Comparison of ENCODE assay signal across 25 cellular contexts in the genomic region with DNA sequence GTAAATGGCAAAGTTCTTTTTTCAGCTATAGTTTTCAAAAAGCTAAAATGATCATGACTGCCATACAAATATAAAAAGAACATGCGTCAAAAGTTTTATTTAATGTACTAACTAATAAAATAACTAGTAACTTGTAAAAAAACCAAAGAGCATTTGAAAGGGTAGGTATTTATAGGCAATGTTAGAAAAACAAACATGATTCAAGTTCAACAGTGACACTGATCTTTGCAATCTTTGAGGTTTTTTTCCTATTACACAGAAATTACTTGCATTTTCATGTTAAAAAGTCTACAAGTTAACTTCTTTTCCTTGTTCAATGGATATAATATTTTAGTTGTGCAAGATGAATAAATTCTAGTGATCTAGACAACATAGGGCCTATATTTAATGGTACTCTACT.
DNase-seq lines count a peak whose midpoint lies in the region; ATAC-seq and TF ChIP-seq lines count a peak whose summit lies in the region.
"Had no signal": no experiment of that assay in that cellular context is flagged by ENCODE, and none has a peak within 500 bp of the region (broad histone marks: within the 10 kb centered on the region; RNA-seq: fewer than 3 reads in every experiment).

No MANE protein-coding gene starts in this region.

- DNase-seq in HT-29 (ENCODE audit: low spot score) (peak; percentile 43), fibroblast of peridontal ligament (ENCODE audit: extremely low read depth) (peak; percentile 60), neuronal stem cell (ENCODE audit: low spot score) (no peak), C1 segment of cervical spinal cord (lab: John Stamatoyannopoulos, UW) (no peak)
- DNase-seq: 8988T; AML-193; GF-D8; Karpas-422; MM.1S; NCI-H1048; NCI-H1436; NCI-H187 treated with DMSO at 0.1 percent for 48 hours; NCI-H2227 treated with DMSO at 0.1 percent for 48 hours; NCI-H510A; NCI-H774; NK-92 treated with Interleukin-12 subunit alpha and Interleukin-12 subunit beta, amount 100 ng/mL, for 24 hours; Peyer's patch; SJCRH30; T-cell had no signal

- H2AFZ ChIP-seq in neuronal stem cell (ENCODE audit: low read length), result no peak overlapping the region
- H2AFZ ChIP-seq: GM23338 had no signal

- H3K9ac ChIP-seq in neuronal stem cell (ENCODE audit: low read depth, low read length, poor library complexity), result no peak overlapping the region

- no peaks in the 10 kb centered on the region for H3K79me1 ChIP-seq in neuronal stem cell (ENCODE audit: low read depth, low read length)

- no peak overlapping the region for H3K4me2 ChIP-seq in neuronal stem cell (ENCODE audit: insufficient read depth, low read length, poor library complexity, severe bottlenecking)
- H3K4me2 ChIP-seq: GM23338 had no signal

- WGBS in neuronal stem cell (ENCODE audit: extremely low coverage in 2 of 2, insufficient read length in 2 of 2, insufficient replicate concordance in 1 of 2), 2 donors, result no CpG with 5 or more reads among the region's 1 CpG

- H2AK5ac ChIP-seq in neuronal stem cell (ENCODE audit: low read depth, low read length), result no peak overlapping the region

- H3K27me3 ChIP-seq in neuronal stem cell (ENCODE audit: control insufficient read depth in 3 of 3, insufficient read depth in 3 of 3, low read depth in 1 of 3, low read length in 3 of 3), result no peaks in the 10 kb centered on the region
- H3K27me3 ChIP-seq: Peyer's patch, SJCRH30 had no signal

- H3K4me3 ChIP-seq in neuronal stem cell (ENCODE audit: low read length in 2 of 2), result no peak overlapping the region
- H3K4me3 ChIP-seq: GM23338, HAP-1, Peyer's patch, SJCRH30 had no signal

- no peak overlapping the region for H2BK120ac ChIP-seq in neuronal stem cell (ENCODE audit: low read depth, low read length)

- H4K91ac ChIP-seq in neuronal stem cell (ENCODE audit: low read depth, low read length, poor library complexity), result no peak overlapping the region

- H4K8ac ChIP-seq in neuronal stem cell (ENCODE audit: low read depth, low read length), result no peak overlapping the region

- peaks cover 0 to 3% of the 10 kb centered on the region in 2 donors for H3K4me1 ChIP-seq in neuronal stem cell (ENCODE audit: control insufficient read depth in 2 of 2, insufficient read depth in 1 of 2, low read depth in 1 of 2, low read length in 2 of 2)
- H3K4me1 ChIP-seq: HAP-1 had no signal

- no peak overlapping the region for H3K14ac ChIP-seq in neuronal stem cell (ENCODE audit: low read length)

- no peaks in the 10 kb centered on the region for H3K36me3 ChIP-seq in neuronal stem cell (replicated peaks in 1 of 2; ENCODE audit: control insufficient read depth in 2 of 2, insufficient read depth in 2 of 2, low read length in 2 of 2)
- H3K36me3 ChIP-seq: HAP-1, Peyer's patch, SJCRH30 had no signal

- H3K27ac ChIP-seq in 22Rv1 (peak overlapping the region; percentile 43), VCaP (peak overlapping the region; percentile 57), neuronal stem cell (replicated peaks; ENCODE audit: low read length) (no peak overlapping the region)
- H3K27ac ChIP-seq: Peyer's patch, SJCRH30 had no signal

- H3K9me3 ChIP-seq in neuronal stem cell (replicated peaks in 1 of 2; ENCODE audit: control insufficient read depth in 2 of 2, insufficient read depth in 1 of 2, low read depth in 1 of 2, low read length in 2 of 2), result no peaks in the 10 kb centered on the region
- H3K9me3 ChIP-seq: HAP-1, Peyer's patch, SJCRH30 had no signal

- TF ChIP-seq CTCF in 22Rv1 (IDR thresholded peaks at IDR 0.05) (no peak), VCaP (conservative IDR thresholded peaks at IDR 0.05) (no peak)

- H3K4ac ChIP-seq in neuronal stem cell (ENCODE audit: low read length), result no peak overlapping the region

- no peak for ATAC-seq in GM21447 (IDR thresholded peaks at IDR 0.05; ENCODE audit: unreplicated experiment)
- ATAC-seq in HG02763 (IDR thresholded peaks at IDR 0.05; ENCODE audit: unreplicated experiment), result no peak
- ATAC-seq: GM23338, T-cell had no signal

- H2BK12ac ChIP-seq in neuronal stem cell (ENCODE audit: low read length), result no peak overlapping the region

- H3K23ac ChIP-seq in neuronal stem cell (ENCODE audit: low read depth, low read length, poor library complexity), result no peak overlapping the region

- no peak overlapping the region for H2BK5ac ChIP-seq in neuronal stem cell (ENCODE audit: low read length)

- no peak overlapping the region for H3K18ac ChIP-seq in neuronal stem cell (ENCODE audit: low read length)

- H2BK15ac ChIP-seq in neuronal stem cell (ENCODE audit: low read length), result no peak overlapping the region

Comparison
In these comparisons a context has a peak if more than half of its experiments do, and no peak if none do; other contexts are left out.
1. DNase-seq: peak in HT-29 (single experiment) and fibroblast of peridontal ligament (single experiment); none in neuronal stem cell (single experiment) and C1 segment of cervical spinal cord (0 of 14).